Comparison of ENCODE assay signal across 8 cellular contexts in genomic region chr13:29817604-29818378, GRCh38. TPM values are rescaled to one million over a fixed set of nuclear protein-coding genes. Genes with fewer than 3 reads are reported as not detected.
DNase-seq lines count a peak whose midpoint lies in the region; ATAC-seq and TF ChIP-seq lines count a peak whose summit lies in the region.

No MANE protein-coding gene starts in this region.

- peaks cover 59% of the 10 kb centered on the region for H3K4me1 Mint-ChIP-seq in activated T-cell treated with anti-CD3 and anti-CD28 coated beads, Interleukin-2, amount 50 U/mL, for 72 hours (ENCODE audit: low read depth)
- H3K4me1 Mint-ChIP-seq in memory B cell = peaks cover 29% of the 10 kb centered on the region
- peaks cover 15% of the 10 kb centered on the region for H3K4me1 Mint-ChIP-seq in nephron progenitor cell

- H3K4me3 Mint-ChIP-seq in activated T-cell treated with anti-CD3 and anti-CD28 coated beads, Interleukin-2, amount 50 U/mL, for 72 hours = peak overlapping the region; percentile 66 to 68
- H3K4me3 Mint-ChIP-seq in memory B cell (peak overlapping the region; percentile 68), nephron progenitor cell (no peak overlapping the region)

- ATAC-seq in activated T-cell treated with anti-CD3 and anti-CD28 coated beads, Interleukin-2, amount 50 U/mL, for 72 hours (replicated peaks in 1 of 2) = peak in 1 of 2 donors; percentile 58
- peak; percentile 96 for ATAC-seq in HG02981 (IDR thresholded peaks at IDR 0.05; ENCODE audit: unreplicated experiment)
- ATAC-seq in memory B cell (ENCODE audit: low read depth) = peak; percentile 96

- H3K27me3 Mint-ChIP-seq in activated T-cell treated with anti-CD3 and anti-CD28 coated beads, Interleukin-2, amount 50 U/mL, for 72 hours (ENCODE audit: low read depth) = no peaks in the 10 kb centered on the region
- H3K27me3 Mint-ChIP-seq in memory B cell (no peaks in the 10 kb centered on the region), nephron progenitor cell (ENCODE audit: low read depth, poor library complexity) (no peaks in the 10 kb centered on the region)

- no peak for DNase-seq in activated T-cell treated with anti-CD3 and anti-CD28 coated beads, Interleukin-2, amount 50 U/mL, for 72 hours
- no peak for DNase-seq in activated T-cell treated with anti-CD3 and anti-CD28 coated beads, Interleukin-2, amount 50 U/mL, for 1 hour
- DNase-seq in RPMI7951 (ENCODE audit: low read depth) (peak; percentile 16), memory B cell (ENCODE audit: low spot score in 2 of 2) (peak in 1 of 2 donors; percentile 23), nephron progenitor cell (no peak), NCI-H748 (lab: John Stamatoyannopoulos, UW; ENCODE audit: unreplicated experiment) (no peak)
- DNase-seq in activated CD4-positive, CD25-positive, alpha-beta regulatory T cell treated with anti-CD3 and anti-CD28 coated beads, Interleukin-2, amount 50 U/mL, for 72 hours = no peak

- H3K27ac Mint-ChIP-seq in activated T-cell treated with anti-CD3 and anti-CD28 coated beads, Interleukin-2, amount 50 U/mL, for 72 hours = peak overlapping the region; percentile 9
- peak overlapping the region; percentile 45 for H3K27ac Mint-ChIP-seq in memory B cell
- H3K27ac Mint-ChIP-seq in nephron progenitor cell = no peak overlapping the region

- TF ChIP-seq CTCF in nephron progenitor cell (IDR thresholded peaks at IDR 0.05) = no peak

- H3K36me3 Mint-ChIP-seq in activated T-cell treated with anti-CD3 and anti-CD28 coated beads, Interleukin-2, amount 50 U/mL, for 72 hours (ENCODE audit: insufficient read depth in 2 of 2) = no peaks in the 10 kb centered on the region
- H3K36me3 Mint-ChIP-seq in memory B cell = peaks cover 3% of the 10 kb centered on the region
- H3K36me3 Mint-ChIP-seq in nephron progenitor cell (ENCODE audit: low read depth) = peaks cover 8% of the 10 kb centered on the region

- no peaks in the 10 kb centered on the region for H3K9me3 Mint-ChIP-seq in activated T-cell treated with anti-CD3 and anti-CD28 coated beads, Interleukin-2, amount 50 U/mL, for 72 hours
- H3K9me3 Mint-ChIP-seq in memory B cell (peaks cover 1% of the 10 kb centered on the region), nephron progenitor cell (no peaks in the 10 kb centered on the region)

RNA-seq across cellular contexts. Expression of gene UBL3, which starts 32.6 kb away (rescaled TPM):
- total RNA-seq in activated T-cell treated with anti-CD3 and anti-CD28 coated beads, Interleukin-2, amount 50 U/mL, for 72 hours = 10 to 100 TPM; 19.0 to 21.2 TPM
- 20.1 and 24.5 TPM in 2 replicates for total RNA-seq in RPMI7951 (2014; rRNA removed; shearing (Covaris generic))
